ENCODE assay signal across 1 cellular context in the genomic region with DNA sequence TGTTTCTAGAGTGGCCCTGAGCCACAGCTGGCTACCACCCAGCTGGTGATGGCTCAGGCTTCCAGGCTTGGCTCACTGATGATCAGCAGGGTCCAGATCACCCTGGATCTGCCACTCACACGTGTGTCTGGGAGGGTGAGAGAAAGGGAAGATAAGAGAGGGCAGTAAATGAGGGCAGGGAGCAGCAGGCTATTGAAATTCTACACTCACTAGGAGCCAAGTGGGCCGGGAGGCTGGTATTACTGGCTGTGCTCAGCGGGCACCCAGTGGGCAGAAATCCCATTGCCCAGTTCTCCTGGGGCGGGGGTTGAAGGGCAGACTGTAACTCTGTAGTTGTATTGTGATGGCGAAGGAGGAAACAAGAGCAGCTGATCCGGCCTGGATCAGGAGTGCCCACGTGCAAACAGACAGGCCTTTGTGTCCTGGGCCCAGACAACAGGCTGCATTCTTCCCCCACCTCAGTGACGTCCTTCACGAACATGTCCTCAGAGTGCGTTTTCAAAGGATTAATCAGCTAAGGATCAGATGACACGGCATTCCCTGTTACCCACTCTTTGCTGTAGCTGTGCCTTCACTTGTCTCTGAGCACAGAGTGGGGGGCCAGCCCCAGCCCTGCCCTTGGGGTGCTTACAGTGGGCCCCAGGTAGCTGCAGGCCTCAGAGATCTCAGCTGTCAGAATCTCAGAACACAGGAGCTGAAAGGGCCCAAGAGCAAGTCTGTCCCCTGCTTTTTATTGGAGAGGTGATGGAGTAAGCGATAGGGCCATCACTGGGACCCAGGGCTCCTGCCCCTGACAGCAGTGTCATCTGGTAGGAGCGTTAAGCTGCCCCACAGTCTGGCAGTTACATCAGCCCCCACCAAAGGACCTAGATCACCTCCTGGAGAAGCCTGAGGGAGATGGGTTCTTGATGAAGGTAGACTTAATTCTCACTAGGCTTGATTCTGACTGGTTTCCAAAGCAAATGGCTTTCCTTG.
TF ChIP-seq lines count a peak whose summit lies in the region.

No MANE protein-coding gene starts in this region.

TF ChIP-seq in HepG2, 621 proteins besides CTCF, POLR2A, EP300 and RAD21 (continued from another document and continues in another):
- TF ChIP-seq, protein P1, sequence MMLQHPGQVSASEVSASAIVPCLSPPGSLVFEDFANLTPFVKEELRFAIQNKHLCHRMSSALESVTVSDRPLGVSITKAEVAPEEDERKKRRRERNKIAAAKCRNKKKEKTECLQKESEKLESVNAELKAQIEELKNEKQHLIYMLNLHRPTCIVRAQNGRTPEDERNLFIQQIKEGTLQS (CRISPR knock-in tag; IDR thresholded peaks at IDR 0.05) = no peak
- TF ChIP-seq, protein P2, sequence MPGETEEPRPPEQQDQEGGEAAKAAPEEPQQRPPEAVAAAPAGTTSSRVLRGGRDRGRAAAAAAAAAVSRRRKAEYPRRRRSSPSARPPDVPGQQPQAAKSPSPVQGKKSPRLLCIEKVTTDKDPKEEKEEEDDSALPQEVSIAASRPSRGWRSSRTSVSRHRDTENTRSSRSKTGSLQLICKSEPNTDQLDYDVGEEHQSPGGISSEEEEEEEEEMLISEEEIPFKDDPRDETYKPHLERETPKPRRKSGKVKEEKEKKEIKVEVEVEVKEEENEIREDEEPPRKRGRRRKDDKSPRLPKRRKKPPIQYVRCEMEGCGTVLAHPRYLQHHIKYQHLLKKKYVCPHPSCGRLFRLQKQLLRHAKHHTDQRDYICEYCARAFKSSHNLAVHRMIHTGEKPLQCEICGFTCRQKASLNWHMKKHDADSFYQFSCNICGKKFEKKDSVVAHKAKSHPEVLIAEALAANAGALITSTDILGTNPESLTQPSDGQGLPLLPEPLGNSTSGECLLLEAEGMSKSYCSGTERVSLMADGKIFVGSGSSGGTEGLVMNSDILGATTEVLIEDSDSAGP (CRISPR knock-in tag; IDR thresholded peaks at IDR 0.05; ENCODE audit: borderline replicate concordance) = peak; percentile 47; the same call in 1 of the 2 replicates
- peak; percentile 32; the same call in 1 of the 2 replicates for TF ChIP-seq ZBTB7A (CRISPR knock-in tag; IDR thresholded peaks at IDR 0.05)
- no peak for TF ChIP-seq HNRNPH1 (optimal IDR thresholded peaks at IDR 0.05; ENCODE audit: low read depth, low read length)
- no peak for TF ChIP-seq SRF (IDR thresholded peaks at IDR 0.05; ENCODE audit: low read depth, low read length)
- no peak for TF ChIP-seq ATF7 (IDR thresholded peaks at IDR 0.05)
- TF ChIP-seq ATF7 (CRISPR knock-in tag; IDR thresholded peaks at IDR 0.05) = no peak
- no peak for TF ChIP-seq ZMAT5 (CRISPR knock-in tag; IDR thresholded peaks at IDR 0.05; ENCODE audit: borderline replicate concordance, low read depth)
- no peak for TF ChIP-seq CBX1 (IDR thresholded peaks at IDR 0.05; ENCODE audit: low read depth)
- no peak for TF ChIP-seq AGO2 (optimal IDR thresholded peaks at IDR 0.05; ENCODE audit: low read depth, low read length)
- TF ChIP-seq SYNCRIP (IDR thresholded peaks at IDR 0.05; ENCODE audit: insufficient read depth, low read depth, low read length) = no peak
- no peak for TF ChIP-seq DNMT3B (CRISPR knock-in tag; conservative IDR thresholded peaks at IDR 0.05)
- TF ChIP-seq, protein P3, sequence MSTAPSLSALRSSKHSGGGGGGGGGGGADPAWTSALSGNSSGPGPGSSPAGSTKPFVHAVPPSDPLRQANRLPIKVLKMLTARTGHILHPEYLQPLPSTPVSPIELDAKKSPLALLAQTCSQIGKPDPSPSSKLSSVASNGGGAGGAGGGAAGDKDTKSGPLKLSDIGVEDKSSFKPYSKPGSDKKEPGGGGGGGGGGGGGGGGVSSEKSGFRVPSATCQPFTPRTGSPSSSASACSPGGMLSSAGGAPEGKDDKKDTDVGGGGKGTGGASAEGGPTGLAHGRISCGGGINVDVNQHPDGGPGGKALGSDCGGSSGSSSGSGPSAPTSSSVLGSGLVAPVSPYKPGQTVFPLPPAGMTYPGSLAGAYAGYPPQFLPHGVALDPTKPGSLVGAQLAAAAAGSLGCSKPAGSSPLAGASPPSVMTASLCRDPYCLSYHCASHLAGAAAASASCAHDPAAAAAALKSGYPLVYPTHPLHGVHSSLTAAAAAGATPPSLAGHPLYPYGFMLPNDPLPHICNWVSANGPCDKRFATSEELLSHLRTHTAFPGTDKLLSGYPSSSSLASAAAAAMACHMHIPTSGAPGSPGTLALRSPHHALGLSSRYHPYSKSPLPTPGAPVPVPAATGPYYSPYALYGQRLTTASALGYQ (CRISPR knock-in tag; IDR thresholded peaks at IDR 0.05) = no peak
- no peak for TF ChIP-seq E2F1 (CRISPR knock-in tag; IDR thresholded peaks at IDR 0.05)
- TF ChIP-seq GABPB1 (CRISPR knock-in tag; IDR thresholded peaks at IDR 0.05) = peak; percentile 43; the same call in 1 of the 2 replicates
- no peak; the same call in 1 of the 2 replicates for TF ChIP-seq ZBTB38 (CRISPR knock-in tag; IDR thresholded peaks at IDR 0.05)
- TF ChIP-seq ZFP82 (CRISPR knock-in tag; IDR thresholded peaks at IDR 0.05; ENCODE audit: borderline replicate concordance) = no peak
- TF ChIP-seq ZNF10 (CRISPR knock-in tag; IDR thresholded peaks at IDR 0.05; ENCODE audit: borderline replicate concordance, low read depth) = no peak
- TF ChIP-seq SIN3A (IDR thresholded peaks at IDR 0.05; ENCODE audit: borderline replicate concordance, low read depth, low read length) = no peak
- 0 out of 2 replicates have a peak, but pooled peaks have one; percentile 26 for TF ChIP-seq TAF1 (CRISPR knock-in tag; IDR thresholded peaks at IDR 0.05)
- 0 out of 2 replicates have a peak, but pooled peaks have one; percentile 48 for TF ChIP-seq TARDBP (CRISPR knock-in tag; IDR thresholded peaks at IDR 0.05)
- peak; percentile 46; the same call in 1 of the 2 replicates for TF ChIP-seq NFKB2 (CRISPR knock-in tag; IDR thresholded peaks at IDR 0.05; ENCODE audit: borderline replicate concordance)
- TF ChIP-seq CEBPG (CRISPR knock-in tag; IDR thresholded peaks at IDR 0.05) = no peak
- no peak for TF ChIP-seq NAIF1 (CRISPR knock-in tag; IDR thresholded peaks at IDR 0.05; ENCODE audit: borderline replicate concordance)
- TF ChIP-seq E2F5 (CRISPR knock-in tag; conservative IDR thresholded peaks at IDR 0.05) = no peak
- TF ChIP-seq FOXP1 (IDR thresholded peaks at IDR 0.05) = no peak
- peak; percentile 37; the same call in 1 of the 2 replicates for TF ChIP-seq FOXP1 (CRISPR knock-in tag; IDR thresholded peaks at IDR 0.05)
- no peak for TF ChIP-seq RARG (CRISPR knock-in tag; IDR thresholded peaks at IDR 0.05; ENCODE audit: low read depth)
- TF ChIP-seq ZFP36L2 (CRISPR knock-in tag; IDR thresholded peaks at IDR 0.05) = no peak
- TF ChIP-seq KDM1A (CRISPR knock-in tag; IDR thresholded peaks at IDR 0.05) = no peak
- TF ChIP-seq HNRNPK (IDR thresholded peaks at IDR 0.05; ENCODE audit: low read depth, low read length, poor library complexity, severe bottlenecking) = no peak
- 0 out of 2 replicates have a peak, but pooled peaks have one; percentile 15 for TF ChIP-seq KLF11 (CRISPR knock-in tag; IDR thresholded peaks at IDR 0.05)
- TF ChIP-seq RBAK (CRISPR knock-in tag; IDR thresholded peaks at IDR 0.05) = no peak
- TF ChIP-seq SALL2 (CRISPR knock-in tag; IDR thresholded peaks at IDR 0.05) = no peak
- no peak for TF ChIP-seq SRSF4 (IDR thresholded peaks at IDR 0.05; ENCODE audit: low read depth, low read length, poor library complexity, severe bottlenecking)
- TF ChIP-seq RFXANK (CRISPR knock-in tag; IDR thresholded peaks at IDR 0.05) = no peak
- TF ChIP-seq KLF12 (CRISPR knock-in tag; IDR thresholded peaks at IDR 0.05; ENCODE audit: borderline replicate concordance) = no peak
- TF ChIP-seq ZNF782 (CRISPR knock-in tag; IDR thresholded peaks at IDR 0.05; ENCODE audit: borderline replicate concordance) = no peak
- TF ChIP-seq HMG20B (CRISPR knock-in tag; conservative IDR thresholded peaks at IDR 0.05) = no peak
- peak; percentile 24 for TF ChIP-seq SKI (IDR thresholded peaks at IDR 0.05; ENCODE audit: partially characterized antibody)
- TF ChIP-seq GMEB1 (CRISPR knock-in tag; IDR thresholded peaks at IDR 0.05; ENCODE audit: borderline replicate concordance) = no peak
- TF ChIP-seq HNRNPL (IDR thresholded peaks at IDR 0.05; ENCODE audit: low read depth, low read length) = peak; percentile 99
- TF ChIP-seq ZMAT3 (CRISPR knock-in tag; conservative IDR thresholded peaks at IDR 0.05) = 0 out of 2 replicates have a peak, but pooled peaks have one; percentile 27
- no peak for TF ChIP-seq ZNF335 (CRISPR knock-in tag; IDR thresholded peaks at IDR 0.05)
- no peak for TF ChIP-seq ZNF234 (CRISPR knock-in tag; conservative IDR thresholded peaks at IDR 0.05)
- TF ChIP-seq CCDC6 (CRISPR knock-in tag; IDR thresholded peaks at IDR 0.05) = no peak
- no peak for TF ChIP-seq SCMH1 (CRISPR knock-in tag; IDR thresholded peaks at IDR 0.05; ENCODE audit: borderline replicate concordance)
- no peak for TF ChIP-seq ISX (CRISPR knock-in tag; conservative IDR thresholded peaks at IDR 0.05)
- no peak for TF ChIP-seq ZNF557 (CRISPR knock-in tag; IDR thresholded peaks at IDR 0.05)
- TF ChIP-seq ZBTB46 (CRISPR knock-in tag; IDR thresholded peaks at IDR 0.05; ENCODE audit: borderline replicate concordance) = no peak
- 0 out of 2 replicates have a peak, but pooled peaks have one; percentile 52 for TF ChIP-seq CBFB (CRISPR knock-in tag; IDR thresholded peaks at IDR 0.05)
- no peak for TF ChIP-seq ZNF33A (CRISPR knock-in tag; IDR thresholded peaks at IDR 0.05; ENCODE audit: borderline replicate concordance)
- TF ChIP-seq ZNF850 (CRISPR knock-in tag; conservative IDR thresholded peaks at IDR 0.05) = no peak
- TF ChIP-seq KLF15 (CRISPR knock-in tag; IDR thresholded peaks at IDR 0.05; ENCODE audit: borderline replicate concordance) = no peak
- TF ChIP-seq MBD4 (IDR thresholded peaks at IDR 0.05; ENCODE audit: borderline replicate concordance, low read length) = no peak
- TF ChIP-seq TRIM24 (CRISPR knock-in tag; IDR thresholded peaks at IDR 0.05) = no peak
- TF ChIP-seq TOE1 (CRISPR knock-in tag; IDR thresholded peaks at IDR 0.05) = no peak
- TF ChIP-seq HES4 (CRISPR knock-in tag; IDR thresholded peaks at IDR 0.05; ENCODE audit: borderline replicate concordance) = no peak
- no peak for TF ChIP-seq ZNF549 (CRISPR knock-in tag; IDR thresholded peaks at IDR 0.05)
- no peak for TF ChIP-seq ZNF431 (CRISPR knock-in tag; IDR thresholded peaks at IDR 0.05; ENCODE audit: borderline replicate concordance, low read depth)
- peak; percentile 29; the same call in 1 of the 2 replicates for TF ChIP-seq IRF2 (CRISPR knock-in tag; IDR thresholded peaks at IDR 0.05)
- no peak for TF ChIP-seq ZNF773 (CRISPR knock-in tag; IDR thresholded peaks at IDR 0.05; ENCODE audit: borderline replicate concordance)
- no peak for TF ChIP-seq ZNF720 (CRISPR knock-in tag; IDR thresholded peaks at IDR 0.05)
- no peak for TF ChIP-seq THYN1 (CRISPR knock-in tag; IDR thresholded peaks at IDR 0.05; ENCODE audit: borderline replicate concordance, low read depth)
- no peak for TF ChIP-seq U2AF2 (IDR thresholded peaks at IDR 0.05; ENCODE audit: low read depth, low read length)
- 0 out of 2 replicates have a peak, but pooled peaks have one; percentile 39 for TF ChIP-seq ATF1 (CRISPR knock-in tag; IDR thresholded peaks at IDR 0.05)
- no peak for TF ChIP-seq ZNF781 (CRISPR knock-in tag; IDR thresholded peaks at IDR 0.05; ENCODE audit: borderline replicate concordance, not compliant biosample characterization)
- TF ChIP-seq MAZ (IDR thresholded peaks at IDR 0.05; ENCODE audit: borderline replicate concordance, low read depth, low read length) = no peak
- no peak for TF ChIP-seq MAZ (CRISPR knock-in tag; IDR thresholded peaks at IDR 0.05; ENCODE audit: low read depth)
- no peak for TF ChIP-seq ZNF615 (CRISPR knock-in tag; IDR thresholded peaks at IDR 0.05; ENCODE audit: borderline replicate concordance)
- no peak for TF ChIP-seq ZNF44 (CRISPR knock-in tag; IDR thresholded peaks at IDR 0.05)
